ENCODE assay signal across 1 cellular context in the genomic region with DNA sequence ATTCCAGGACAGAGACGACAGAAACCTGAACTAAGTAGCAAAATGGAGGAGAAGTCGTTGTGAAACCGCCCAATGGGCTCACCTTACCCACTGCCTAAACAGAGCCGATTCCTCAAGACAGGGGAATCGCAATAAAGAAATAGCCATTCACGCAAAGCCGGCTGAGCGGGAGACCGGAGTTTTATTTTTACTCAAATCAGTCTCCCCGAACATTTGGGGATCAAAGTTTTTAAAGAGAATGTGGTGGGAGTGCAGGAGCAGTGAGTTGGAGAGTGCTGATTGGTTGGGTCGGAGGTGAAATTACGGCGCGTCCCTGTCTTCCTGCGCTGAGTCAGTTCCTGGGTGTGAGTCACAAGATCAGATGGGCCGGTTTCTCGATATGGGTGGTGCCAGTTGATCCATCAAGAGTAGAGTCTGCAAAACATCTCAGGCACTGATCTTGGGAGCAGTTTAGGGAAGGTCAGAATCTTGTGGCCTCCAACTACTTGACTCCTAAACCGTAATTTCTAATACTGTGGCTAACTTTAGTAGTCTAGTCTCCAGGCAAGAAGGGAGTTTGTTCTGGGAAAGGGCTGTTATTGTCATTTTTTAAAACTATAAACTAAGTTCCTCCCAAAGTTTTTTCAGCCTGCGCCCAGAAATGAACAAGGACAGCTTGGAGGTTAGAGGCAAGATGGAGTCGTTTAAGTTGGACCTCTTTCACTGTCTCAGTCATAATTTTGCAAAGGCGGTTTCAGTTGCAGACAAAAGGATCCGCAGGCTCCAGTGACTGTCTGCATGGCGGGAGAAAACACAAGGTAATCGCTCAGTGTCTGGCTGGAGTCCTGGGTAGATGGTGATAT.
TF ChIP-seq lines count a peak whose summit lies in the region.

No MANE protein-coding gene starts in this region.

TF ChIP-seq in K562, 482 proteins besides CTCF, POLR2A, EP300 and RAD21 (continued from another document and continues in another):
- TF ChIP-seq MXD1 (CRISPR knock-in tag; IDR thresholded peaks at IDR 0.05; ENCODE audit: borderline replicate concordance, poor library complexity, severe bottlenecking) (no peak), HMGXB4 (CRISPR knock-in tag; IDR thresholded peaks at IDR 0.05) (no peak), JUN (IDR thresholded peaks at IDR 0.05; ENCODE audit: borderline replicate concordance, low read depth, low read length) (peak; percentile 98), JUN (CRISPR knock-in tag; IDR thresholded peaks at IDR 0.05; ENCODE audit: borderline replicate concordance) (no peak), NR3C1 (CRISPR knock-in tag; IDR thresholded peaks at IDR 0.05) (no peak), NR2C2 (CRISPR knock-in tag; IDR thresholded peaks at IDR 0.05) (no peak), NR2C2 (tag; IDR thresholded peaks at IDR 0.05) (peak; percentile 90), NR1H2 (CRISPR knock-in tag; IDR thresholded peaks at IDR 0.05) (0 out of 2 replicates have a peak, but pooled peaks have one; percentile 34), ZNF778 (CRISPR knock-in tag; IDR thresholded peaks at IDR 0.05) (no peak), DDX20 (tag; IDR thresholded peaks at IDR 0.05; ENCODE audit: low read depth) (no peak; the same call in 1 of the 2 replicates), HNRNPLL (IDR thresholded peaks at IDR 0.05; ENCODE audit: low read depth, low read length, poor library complexity, severe bottlenecking) (no peak), NONO (IDR thresholded peaks at IDR 0.05; ENCODE audit: low read depth in 2 of 2, low read length in 1 of 2) (peak in 1 of 2 experiments; percentile 19; a peak in 1 of 4 replicates), ZFP30 (CRISPR knock-in tag; IDR thresholded peaks at IDR 0.05; ENCODE audit: borderline replicate concordance) (no peak), ZKSCAN1 (IDR thresholded peaks at IDR 0.05; ENCODE audit: low read depth, low read length) (0 out of 2 replicates have a peak, but pooled peaks have one; percentile 45), CREB1 (IDR thresholded peaks at IDR 0.05) (peak; percentile 60), CREB1 (CRISPR knock-in tag; IDR thresholded peaks at IDR 0.05) (no peak), ID3 (CRISPR knock-in tag; IDR thresholded peaks at IDR 0.05) (no peak), ID3 (tag; IDR thresholded peaks at IDR 0.05) (peak; percentile 66), RBM25 (IDR thresholded peaks at IDR 0.05; ENCODE audit: low read depth, low read length, severe bottlenecking) (no peak), SREBF2 (CRISPR knock-in tag; IDR thresholded peaks at IDR 0.05) (no peak), LARP7 (IDR thresholded peaks at IDR 0.05) (0 out of 2 replicates have a peak, but pooled peaks have one; percentile 63), RHOXF2B (CRISPR knock-in tag; conservative IDR thresholded peaks at IDR 0.05) (0 out of 2 replicates have a peak, but pooled peaks have one; percentile 42), MBD1 (CRISPR knock-in tag; IDR thresholded peaks at IDR 0.05) (no peak), FOXA3 (CRISPR knock-in tag; conservative IDR thresholded peaks at IDR 0.05 in 1 of 2, IDR thresholded peaks at IDR 0.05 in 1 of 2) (no peak), DACH1 (IDR thresholded peaks at IDR 0.05; ENCODE audit: partially characterized antibody) (no peak), THRB (CRISPR knock-in tag; conservative IDR thresholded peaks at IDR 0.05) (peak; percentile 17; the same call in 1 of the 2 replicates), CHD2 (IDR thresholded peaks at IDR 0.05; ENCODE audit: low read depth, low read length) (no peak), FOSL1 (tag; conservative IDR thresholded peaks at IDR 0.05) (peak; percentile 99), SMARCA5 (IDR thresholded peaks at IDR 0.05) (0 out of 2 replicates have a peak, but pooled peaks have one; percentile 3), ZNF76 (CRISPR knock-in tag; IDR thresholded peaks at IDR 0.05; ENCODE audit: borderline replicate concordance) (no peak), ZNF324 (CRISPR knock-in tag; IDR thresholded peaks at IDR 0.05) (no peak), ZNF79 (CRISPR knock-in tag; IDR thresholded peaks at IDR 0.05; ENCODE audit: low read depth) (no peak), ZKSCAN8 (CRISPR knock-in tag; IDR thresholded peaks at IDR 0.05) (no peak), ZNF785 (CRISPR knock-in tag; IDR thresholded peaks at IDR 0.05) (no peak), E2F3 (CRISPR knock-in tag; IDR thresholded peaks at IDR 0.05) (no peak), HMG20B (CRISPR knock-in tag; IDR thresholded peaks at IDR 0.05) (0 out of 2 replicates have a peak, but pooled peaks have one; percentile 70), SLC30A9 (CRISPR knock-in tag; IDR thresholded peaks at IDR 0.05) (no peak), ZSCAN32 (CRISPR knock-in tag; IDR thresholded peaks at IDR 0.05) (no peak), HDAC1 (IDR thresholded peaks at IDR 0.05) (peak in 1 of 2 experiments; percentile 9; a peak in 1 of 4 replicates), TCF7 (IDR thresholded peaks at IDR 0.05; ENCODE audit: borderline replicate concordance) (peak; percentile 31; the same call in 1 of the 2 replicates), NCOA2 (IDR thresholded peaks at IDR 0.05; ENCODE audit: partially characterized antibody in 2 of 2) (no peak), ZNF75A (CRISPR knock-in tag; IDR thresholded peaks at IDR 0.05) (0 out of 2 replicates have a peak, but pooled peaks have one; percentile 0), ADNP (tag; IDR thresholded peaks at IDR 0.05) (no peak), POLR2AphosphoS5 (IDR thresholded peaks at IDR 0.05; ENCODE audit: control insufficient read depth, insufficient read depth, low read depth, low read length) (peak; percentile 94)
- TF ChIP-seq, protein P1, sequence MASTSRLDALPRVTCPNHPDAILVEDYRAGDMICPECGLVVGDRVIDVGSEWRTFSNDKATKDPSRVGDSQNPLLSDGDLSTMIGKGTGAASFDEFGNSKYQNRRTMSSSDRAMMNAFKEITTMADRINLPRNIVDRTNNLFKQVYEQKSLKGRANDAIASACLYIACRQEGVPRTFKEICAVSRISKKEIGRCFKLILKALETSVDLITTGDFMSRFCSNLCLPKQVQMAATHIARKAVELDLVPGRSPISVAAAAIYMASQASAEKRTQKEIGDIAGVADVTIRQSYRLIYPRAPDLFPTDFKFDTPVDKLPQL (IDR thresholded peaks at IDR 0.05; ENCODE audit: extremely low read depth, insufficient read length), result peak; percentile 80
- TF ChIP-seq, protein P2, sequence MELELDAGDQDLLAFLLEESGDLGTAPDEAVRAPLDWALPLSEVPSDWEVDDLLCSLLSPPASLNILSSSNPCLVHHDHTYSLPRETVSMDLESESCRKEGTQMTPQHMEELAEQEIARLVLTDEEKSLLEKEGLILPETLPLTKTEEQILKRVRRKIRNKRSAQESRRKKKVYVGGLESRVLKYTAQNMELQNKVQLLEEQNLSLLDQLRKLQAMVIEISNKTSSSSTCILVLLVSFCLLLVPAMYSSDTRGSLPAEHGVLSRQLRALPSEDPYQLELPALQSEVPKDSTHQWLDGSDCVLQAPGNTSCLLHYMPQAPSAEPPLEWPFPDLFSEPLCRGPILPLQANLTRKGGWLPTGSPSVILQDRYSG (tag; conservative IDR thresholded peaks at IDR 0.05; ENCODE audit: low read depth), result peak; percentile 80
- TF ChIP-seq, protein P3, sequence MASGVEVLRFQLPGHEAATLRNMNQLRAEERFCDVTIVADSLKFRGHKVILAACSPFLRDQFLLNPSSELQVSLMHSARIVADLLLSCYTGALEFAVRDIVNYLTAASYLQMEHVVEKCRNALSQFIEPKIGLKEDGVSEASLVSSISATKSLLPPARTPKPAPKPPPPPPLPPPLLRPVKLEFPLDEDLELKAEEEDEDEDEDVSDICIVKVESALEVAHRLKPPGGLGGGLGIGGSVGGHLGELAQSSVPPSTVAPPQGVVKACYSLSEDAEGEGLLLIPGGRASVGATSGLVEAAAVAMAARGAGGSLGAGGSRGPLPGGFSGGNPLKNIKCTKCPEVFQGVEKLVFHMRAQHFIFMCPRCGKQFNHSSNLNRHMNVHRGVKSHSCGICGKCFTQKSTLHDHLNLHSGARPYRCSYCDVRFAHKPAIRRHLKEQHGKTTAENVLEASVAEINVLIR (CRISPR knock-in tag; IDR thresholded peaks at IDR 0.05), result no peak
- TF ChIP-seq, protein P4, sequence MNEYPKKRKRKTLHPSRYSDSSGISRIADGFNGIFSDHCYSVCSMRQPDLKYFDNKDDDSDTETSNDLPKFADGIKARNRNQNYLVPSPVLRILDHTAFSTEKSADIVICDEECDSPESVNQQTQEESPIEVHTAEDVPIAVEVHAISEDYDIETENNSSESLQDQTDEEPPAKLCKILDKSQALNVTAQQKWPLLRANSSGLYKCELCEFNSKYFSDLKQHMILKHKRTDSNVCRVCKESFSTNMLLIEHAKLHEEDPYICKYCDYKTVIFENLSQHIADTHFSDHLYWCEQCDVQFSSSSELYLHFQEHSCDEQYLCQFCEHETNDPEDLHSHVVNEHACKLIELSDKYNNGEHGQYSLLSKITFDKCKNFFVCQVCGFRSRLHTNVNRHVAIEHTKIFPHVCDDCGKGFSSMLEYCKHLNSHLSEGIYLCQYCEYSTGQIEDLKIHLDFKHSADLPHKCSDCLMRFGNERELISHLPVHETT (CRISPR knock-in tag; conservative IDR thresholded peaks at IDR 0.05 in 1 of 2, IDR thresholded peaks at IDR 0.05 in 1 of 2), result peak in 1 of 2 experiments; percentile 30; a peak in 2 of 4 replicates
- TF ChIP-seq, protein P5, sequence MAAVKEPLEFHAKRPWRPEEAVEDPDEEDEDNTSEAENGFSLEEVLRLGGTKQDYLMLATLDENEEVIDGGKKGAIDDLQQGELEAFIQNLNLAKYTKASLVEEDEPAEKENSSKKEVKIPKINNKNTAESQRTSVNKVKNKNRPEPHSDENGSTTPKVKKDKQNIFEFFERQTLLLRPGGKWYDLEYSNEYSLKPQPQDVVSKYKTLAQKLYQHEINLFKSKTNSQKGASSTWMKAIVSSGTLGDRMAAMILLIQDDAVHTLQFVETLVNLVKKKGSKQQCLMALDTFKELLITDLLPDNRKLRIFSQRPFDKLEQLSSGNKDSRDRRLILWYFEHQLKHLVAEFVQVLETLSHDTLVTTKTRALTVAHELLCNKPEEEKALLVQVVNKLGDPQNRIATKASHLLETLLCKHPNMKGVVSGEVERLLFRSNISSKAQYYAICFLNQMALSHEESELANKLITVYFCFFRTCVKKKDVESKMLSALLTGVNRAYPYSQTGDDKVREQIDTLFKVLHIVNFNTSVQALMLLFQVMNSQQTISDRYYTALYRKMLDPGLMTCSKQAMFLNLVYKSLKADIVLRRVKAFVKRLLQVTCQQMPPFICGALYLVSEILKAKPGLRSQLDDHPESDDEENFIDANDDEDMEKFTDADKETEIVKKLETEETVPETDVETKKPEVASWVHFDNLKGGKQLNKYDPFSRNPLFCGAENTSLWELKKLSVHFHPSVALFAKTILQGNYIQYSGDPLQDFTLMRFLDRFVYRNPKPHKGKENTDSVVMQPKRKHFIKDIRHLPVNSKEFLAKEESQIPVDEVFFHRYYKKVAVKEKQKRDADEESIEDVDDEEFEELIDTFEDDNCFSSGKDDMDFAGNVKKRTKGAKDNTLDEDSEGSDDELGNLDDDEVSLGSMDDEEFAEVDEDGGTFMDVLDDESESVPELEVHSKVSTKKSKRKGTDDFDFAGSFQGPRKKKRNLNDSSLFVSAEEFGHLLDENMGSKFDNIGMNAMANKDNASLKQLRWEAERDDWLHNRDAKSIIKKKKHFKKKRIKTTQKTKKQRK (IDR thresholded peaks at IDR 0.05; ENCODE audit: borderline replicate concordance, low read depth, low read length), result no peak
- TF ChIP-seq, protein P6, sequence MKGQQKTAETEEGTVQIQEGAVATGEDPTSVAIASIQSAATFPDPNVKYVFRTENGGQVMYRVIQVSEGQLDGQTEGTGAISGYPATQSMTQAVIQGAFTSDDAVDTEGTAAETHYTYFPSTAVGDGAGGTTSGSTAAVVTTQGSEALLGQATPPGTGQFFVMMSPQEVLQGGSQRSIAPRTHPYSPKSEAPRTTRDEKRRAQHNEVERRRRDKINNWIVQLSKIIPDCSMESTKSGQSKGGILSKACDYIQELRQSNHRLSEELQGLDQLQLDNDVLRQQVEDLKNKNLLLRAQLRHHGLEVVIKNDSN (CRISPR knock-in tag; IDR thresholded peaks at IDR 0.05), result no peak
